Comparison of ENCODE assay signal across 10 cellular contexts in genomic region chr13:108086678-108087077, GRCh38.
DNase-seq lines count a peak whose midpoint lies in the region; ATAC-seq, FAIRE-seq and TF ChIP-seq lines count a peak whose summit lies in the region.
"Had no signal": no experiment of that assay in that cellular context is flagged by ENCODE, and none has a peak within 500 bp of the region (broad histone marks: within the 10 kb centered on the region; RNA-seq: fewer than 3 reads in every experiment).

No MANE protein-coding gene starts in this region.

- ATAC-seq in RWPE2 (ENCODE audit: low read depth), result no peak
- no peak for ATAC-seq in HG03196 (IDR thresholded peaks at IDR 0.05; ENCODE audit: unreplicated experiment)

- no peaks in the 10 kb centered on the region for H3K27me3 ChIP-seq in RWPE2 (ENCODE audit: insufficient read depth, poor library complexity, severe bottlenecking)
- H3K27me3 ChIP-seq in hepatocyte, result no peaks in the 10 kb centered on the region
- no peaks in the 10 kb centered on the region for H3K27me3 ChIP-seq in Peyer's patch
- H3K27me3 ChIP-seq in adrenal gland, result no peaks in the 10 kb centered on the region

- intact Hi-C loops in adrenal gland (cut with DNase I), result no loop called here

- H2AFZ ChIP-seq in hepatocyte, result no peak overlapping the region

- no peaks in the 10 kb centered on the region for H3K9me2 ChIP-seq in hepatocyte (replicated peaks; ENCODE audit: insufficient read depth)

- H3K9me3 ChIP-seq in RWPE2 (ENCODE audit: severe bottlenecking), result no peaks in the 10 kb centered on the region
- no peaks in the 10 kb centered on the region for H3K9me3 ChIP-seq in hepatocyte (ENCODE audit: low read depth)
- H3K9me3 ChIP-seq in Peyer's patch, result no peaks in the 10 kb centered on the region
- no peaks in the 10 kb centered on the region for H3K9me3 ChIP-seq in adrenal gland (replicated peaks in 1 of 3)

- H3K4me2 ChIP-seq in hepatocyte, result no peak overlapping the region

- FAIRE-seq in H54 (lab: Jason Lieb, UNC), result peak; percentile 81

- no peak overlapping the region for H3K4me3 ChIP-seq in RWPE2 (ENCODE audit: severe bottlenecking)
- no peak overlapping the region for H3K4me3 ChIP-seq in hepatocyte
- H3K4me3 ChIP-seq in Peyer's patch, result no peak overlapping the region
- no peak overlapping the region for H3K4me3 ChIP-seq in adrenal gland
- H3K4me3 ChIP-seq: skin epidermis had no signal

- H3K4me1 ChIP-seq in RWPE2 (ENCODE audit: insufficient read depth, poor library complexity, severe bottlenecking) (no peaks in the 10 kb centered on the region), hepatocyte (ENCODE audit: insufficient read depth) (no peaks in the 10 kb centered on the region), Peyer's patch (no peaks in the 10 kb centered on the region), adrenal gland (replicated peaks in 1 of 2) (no peaks in the 10 kb centered on the region)

- TF ChIP-seq CTCF in AG09319 (IDR thresholded peaks at IDR 0.05; ENCODE audit: low read depth, low read length), result peak; percentile 2
- TF ChIP-seq CTCF in RWPE2 (IDR thresholded peaks at IDR 0.05; ENCODE audit: poor library complexity, severe bottlenecking), result peak; percentile 25
- peak; percentile 29 for TF ChIP-seq CTCF in hepatocyte (IDR thresholded peaks at IDR 0.05; ENCODE audit: poor library complexity)
- no peak for TF ChIP-seq CTCF in Peyer's patch (IDR thresholded peaks at IDR 0.05)
- TF ChIP-seq CTCF in adrenal gland (IDR thresholded peaks at IDR 0.05), result no peak

- H4K20me1 ChIP-seq in hepatocyte (ENCODE audit: insufficient read depth, poor library complexity, severe bottlenecking), result no peaks in the 10 kb centered on the region

- H3K27ac ChIP-seq in RWPE2 (ENCODE audit: poor library complexity, severe bottlenecking) (no peak overlapping the region), hepatocyte (no peak overlapping the region), Peyer's patch (no peak overlapping the region), adrenal gland (no peak overlapping the region)
- H3K27ac ChIP-seq: skin epidermis had no signal

- 55% methylated on average over 2 of the region's 2 CpGs for WGBS in hepatocyte (ENCODE audit: low lambda C conversion rate, missing lambda C conversion rate)
- 45 to 78% (median 66%) methylated on average over 2 of the region's 2 CpGs for WGBS in adrenal gland, 4 donors

- no peak for DNase-seq in AG09319 (ENCODE audit: extremely low read depth, low read depth)
- no peak for DNase-seq in H54 (ENCODE audit: insufficient read length, low spot score)
- no peak for DNase-seq in RWPE2 (ENCODE audit: low spot score)
- DNase-seq in hepatocyte (ENCODE audit: low spot score), result peak; percentile 35
- DNase-seq in SHP77 treated with DMSO at 0.1 percent for 48 hours (lab: John Stamatoyannopoulos, UW), result no peak
- no peak for DNase-seq in Peyer's patch
- no peak for DNase-seq in adrenal gland
- DNase-seq: stimulated activated CD8-positive, alpha-beta memory T cell treated with anti-CD3 and anti-CD28 coated beads, Interleukin-4, amount 100 ng/mL, for 48 hours had no signal

- H3K36me3 ChIP-seq in RWPE2 (ENCODE audit: low read depth) (no peaks in the 10 kb centered on the region), hepatocyte (replicated peaks; ENCODE audit: insufficient read depth, low read depth) (no peaks in the 10 kb centered on the region), Peyer's patch (no peaks in the 10 kb centered on the region), adrenal gland (replicated peaks in 1 of 2) (no peaks in the 10 kb centered on the region)

- no peak for TF ChIP-seq POLR2A in H54 (IDR thresholded peaks at IDR 0.05; ENCODE audit: low read depth, low read length)
- TF ChIP-seq POLR2A in Peyer's patch (IDR thresholded peaks at IDR 0.05), result no peak
- no peak for TF ChIP-seq POLR2A in adrenal gland (IDR thresholded peaks at IDR 0.05)

- no peaks in the 10 kb centered on the region for H3K79me2 ChIP-seq in hepatocyte

Comparison
In these comparisons a context has a peak if more than half of its experiments do, and no peak if none do; other contexts are left out.
1. CTCF ChIP-seq: peak in AG09319 (single experiment), RWPE2 (single experiment) and hepatocyte (single experiment); none in Peyer's patch (0 of 6) and adrenal gland (0 of 6).